ENCODE assay signal across 16 cellular contexts in genomic region chr7:44671069-44671468, GRCh38.
DNase-seq lines count a peak whose midpoint lies in the region; ATAC-seq and TF ChIP-seq lines count a peak whose summit lies in the region.
"Had no signal": no experiment of that assay in that cellular context is flagged by ENCODE, and none has a peak within 500 bp of the region (broad histone marks: within the 10 kb centered on the region; RNA-seq: fewer than 3 reads in every experiment).

No MANE protein-coding gene starts in this region.

- H3K4me1 ChIP-seq in right cardiac atrium (ENCODE audit: control insufficient read depth, insufficient read depth, low read length) (peaks cover 5% of the 10 kb centered on the region), HAP-1 (no peaks in the 10 kb centered on the region)
- H3K4me1 ChIP-seq: SJCRH30 had no signal

- no peaks in the 10 kb centered on the region for H3K9me3 Mint-ChIP-seq in activated naive CD4-positive, alpha-beta T cell treated with anti-CD3 and anti-CD28 coated beads, Interleukin-2, amount 10 ng/mL, durations not matched to agents 7 days and 5 days
- no peaks in the 10 kb centered on the region for H3K9me3 Mint-ChIP-seq in chondrocyte (ENCODE audit: low read depth)

- no peaks in the 10 kb centered on the region for H3K27me3 ChIP-seq in right cardiac atrium (ENCODE audit: control insufficient read depth, insufficient read depth)
- no peaks in the 10 kb centered on the region for H3K27me3 ChIP-seq in HAP-1 (ENCODE audit: low read depth)
- H3K27me3 ChIP-seq: SJCRH30 had no signal

- H3K27me3 Mint-ChIP-seq in activated naive CD4-positive, alpha-beta T cell treated with anti-CD3 and anti-CD28 coated beads, Interleukin-2, amount 10 ng/mL, durations not matched to agents 7 days and 5 days, result no peaks in the 10 kb centered on the region
- no peaks in the 10 kb centered on the region for H3K27me3 Mint-ChIP-seq in chondrocyte (ENCODE audit: low read depth)

- no peak overlapping the region for H3K4me3 Mint-ChIP-seq in activated naive CD4-positive, alpha-beta T cell treated with anti-CD3 and anti-CD28 coated beads, Interleukin-2, amount 10 ng/mL, durations not matched to agents 7 days and 5 days
- H3K4me3 Mint-ChIP-seq in chondrocyte (ENCODE audit: unreplicated experiment), result no peak overlapping the region

- TF ChIP-seq CTCF in chondrocyte (IDR thresholded peaks at IDR 0.05), result no peak

- peaks cover 11% of the 10 kb centered on the region for H3K36me3 ChIP-seq in HAP-1 (replicated peaks)

- in situ Hi-C loops in HAP-1 (cut with MboI; ENCODE audit: low sequenced_read_pairs), result no loop called here

- H3K27ac ChIP-seq in right cardiac atrium (ENCODE audit: low read length), result no peak overlapping the region
- H3K27ac ChIP-seq: SJCRH30 had no signal

- H3K9me3 ChIP-seq in right cardiac atrium (ENCODE audit: control insufficient read depth, low read length) (no peaks in the 10 kb centered on the region), HAP-1 (no peaks in the 10 kb centered on the region)
- H3K9me3 ChIP-seq: SJCRH30 had no signal

- no peak for DNase-seq in activated naive CD4-positive, alpha-beta T cell treated with anti-CD3 and anti-CD28 coated beads, Interleukin-2, amount 10 ng/mL, durations not matched to agents 7 days and 5 days
- DNase-seq in activated naive CD4-positive, alpha-beta T cell treated with anti-CD3 and anti-CD28 coated beads, Interleukin-2, amount 50 U/mL, for 16 hours, result no peak
- peak; percentile 22 for DNase-seq in chondrocyte (ENCODE audit: low spot score)
- no peak for DNase-seq in right cardiac atrium
- no peak for DNase-seq in HAP-1 (ENCODE audit: low spot score in 2 of 2)
- DNase-seq in pons (ENCODE audit: low spot score), result no peak
- DNase-seq: AML-193, DMS79, HCEC 1CT, NCI-H1105, NCI-H1694, NCI-H446, NCI-H69, OCI-M1, SJCRH30 had no signal

- H3K27ac Mint-ChIP-seq in activated naive CD4-positive, alpha-beta T cell treated with anti-CD3 and anti-CD28 coated beads, Interleukin-2, amount 10 ng/mL, durations not matched to agents 7 days and 5 days, result peak overlapping the region; percentile 50
- H3K27ac Mint-ChIP-seq in chondrocyte (ENCODE audit: unreplicated experiment), result no peak overlapping the region

- 78% methylated on average over 1 of the region's 1 CpG for WGBS in right cardiac atrium

- ATAC-seq in right cardiac atrium (peak; percentile 46 to 51), GM21381 (IDR thresholded peaks at IDR 0.05; ENCODE audit: unreplicated experiment) (no peak)

- H3K36me3 Mint-ChIP-seq in activated naive CD4-positive, alpha-beta T cell treated with anti-CD3 and anti-CD28 coated beads, Interleukin-2, amount 10 ng/mL, durations not matched to agents 7 days and 5 days, result peaks cover 51% of the 10 kb centered on the region
- peaks cover 23% of the 10 kb centered on the region for H3K36me3 Mint-ChIP-seq in chondrocyte (ENCODE audit: low read depth)

- CTCF ChIA-PET in activated naive CD4-positive, alpha-beta T cell treated with anti-CD3 and anti-CD28 coated beads, Interleukin-2, amount 10 ng/mL, durations not matched to agents 7 days and 5 days (lab: Charles Lee), result no interaction called here

- intact Hi-C loops in right cardiac atrium (cut with DNase I), result no loop called here

- H3K4me3 ChIP-seq in right cardiac atrium (ENCODE audit: low read length), result no peak overlapping the region
- no peak overlapping the region for H3K4me3 ChIP-seq in HAP-1
- H3K4me3 ChIP-seq: SJCRH30 had no signal

- peaks cover 3% of the 10 kb centered on the region for H3K4me1 Mint-ChIP-seq in activated naive CD4-positive, alpha-beta T cell treated with anti-CD3 and anti-CD28 coated beads, Interleukin-2, amount 10 ng/mL, durations not matched to agents 7 days and 5 days
- peaks cover 8% of the 10 kb centered on the region for H3K4me1 Mint-ChIP-seq in chondrocyte (ENCODE audit: low read depth)
